ENCODE assay signal across 15 cellular contexts in genomic region chr2:1656326-1656960, GRCh38.
DNase-seq lines count a peak whose midpoint lies in the region; ATAC-seq and TF ChIP-seq lines count a peak whose summit lies in the region.
"Had no signal": no experiment of that assay in that cellular context is flagged by ENCODE, and none has a peak within 500 bp of the region (broad histone marks: within the 10 kb centered on the region; RNA-seq: fewer than 3 reads in every experiment).

No MANE protein-coding gene starts in this region.

- TF ChIP-seq POLR2A in spleen (IDR thresholded peaks at IDR 0.05): no peak

- H4K20me1 ChIP-seq in OCI-LY3 (ENCODE audit: insufficient read depth, low read length): no peaks in the 10 kb centered on the region

- H2AFZ ChIP-seq in OCI-LY3 (ENCODE audit: low read depth, low read length): no peak overlapping the region

- H3K4me3 ChIP-seq in H7 (ENCODE audit: insufficient read depth, low read depth, low read length): no peak overlapping the region
- H3K4me3 ChIP-seq in OCI-LY3 (ENCODE audit: low read length): peak overlapping the region; percentile 90
- H3K4me3 ChIP-seq in epithelial cell of proximal tubule (ENCODE audit: low read depth, low read length): no peak overlapping the region
- H3K4me3 ChIP-seq in spleen: no peak overlapping the region
- no peak overlapping the region for H3K4me3 ChIP-seq in psoas muscle
- H3K4me3 ChIP-seq: gastrocnemius medialis, HAP-1 had no signal

- no peak for ATAC-seq in psoas muscle
- ATAC-seq: gastrocnemius medialis had no signal

- peaks cover 97% of the 10 kb centered on the region for H3K4me1 ChIP-seq in OCI-LY3 (ENCODE audit: low read length)
- peaks cover 0 to 12% (median 0%) of the 10 kb centered on the region in 6 donors for H3K4me1 ChIP-seq in spleen
- no peaks in the 10 kb centered on the region for H3K4me1 ChIP-seq in psoas muscle
- H3K4me1 ChIP-seq: gastrocnemius medialis, HAP-1 had no signal

- intact Hi-C loops in spleen (cut with DNase I; ENCODE audit: low total_unique reads) (no loop called here), psoas muscle (cut with DNase I) (no loop called here)

- DNase-seq in H7 (peak; percentile 73), epithelial cell of proximal tubule (ENCODE audit: low read depth) (no peak), spleen (peak; percentile 49), UCSD-AML1 (lab: John Stamatoyannopoulos, UW; ENCODE audit: unreplicated experiment) (no peak), psoas muscle (no peak), GM19240 (ENCODE audit: insufficient read length, low spot score) (no peak)
- DNase-seq: activated CD4-positive, alpha-beta T cell treated with anti-CD3 and anti-CD28 coated beads, Interleukin-2, amount 50 U/mL, for 48 hours; anterior cingulate cortex; CD4-positive, alpha-beta memory T cell; effector CD8-positive, alpha-beta T cell; gastrocnemius medialis; stimulated activated CD4-positive, alpha-beta T cell treated with anti-CD3 and anti-CD28 coated beads, Interleukin-4, amount 100 ng/mL, for 24 hours; stimulated activated naive B cell treated with anti-CD40 and anti-IgM and Interleukin-4, amounts not matched to agents 10 μg/mL and 1 μg/mL and 100 μg/mL, for 72 hours had no signal

- peak overlapping the region; percentile 99 for H3K9ac ChIP-seq in OCI-LY3 (ENCODE audit: low read length)

- H3K9me3 ChIP-seq in OCI-LY3 (ENCODE audit: insufficient read depth, low read length) (no peaks in the 10 kb centered on the region), spleen (no peaks in the 10 kb centered on the region), psoas muscle (no peaks in the 10 kb centered on the region)
- H3K9me3 ChIP-seq: gastrocnemius medialis, HAP-1 had no signal

- WGBS in spleen, 5 donors: 81 to 91% (median 87%) methylated on average over 6 of the region's 6 CpGs
- WGBS in psoas muscle, 3 donors: 85 to 91% (median 87%) methylated on average over 6 of the region's 6 CpGs

- peak; percentile 45 for TF ChIP-seq CTCF in OCI-LY3 (IDR thresholded peaks at IDR 0.05; ENCODE audit: low read depth, low read length)
- peak; percentile 34 for TF ChIP-seq CTCF in epithelial cell of proximal tubule (conservative IDR thresholded peaks at IDR 0.05; ENCODE audit: low read depth, low read length)
- TF ChIP-seq CTCF in spleen (IDR thresholded peaks at IDR 0.05 in 8 of 11, conservative IDR thresholded peaks at IDR 0.05 in 3 of 11): no peak
- no peak for TF ChIP-seq CTCF in psoas muscle (IDR thresholded peaks at IDR 0.05)

- peak overlapping the region; percentile 100 for H3K27ac ChIP-seq in OCI-LY3 (ENCODE audit: low read length)
- H3K27ac ChIP-seq in spleen: no peak overlapping the region
- no peak overlapping the region for H3K27ac ChIP-seq in psoas muscle

- H3K36me3 ChIP-seq in H7 (replicated peaks; ENCODE audit: control insufficient read depth, insufficient read depth, low read length) (peaks cover 16% of the 10 kb centered on the region), OCI-LY3 (replicated peaks; ENCODE audit: low read depth, low read length) (peaks cover 63% of the 10 kb centered on the region), spleen (peaks cover 0 to 19% (median 9%) of the 10 kb centered on the region in 6 donors), psoas muscle (ENCODE audit: insufficient read depth in 1 of 2, low read depth in 1 of 2) (peaks cover 0 to 18% of the 10 kb centered on the region in 2 donors)
- H3K36me3 ChIP-seq: gastrocnemius medialis, HAP-1 had no signal

- H3K4me2 ChIP-seq in OCI-LY3 (ENCODE audit: low read length): peak overlapping the region; percentile 93

- H3K27me3 ChIP-seq in H7 (ENCODE audit: control insufficient read depth, insufficient read depth, low read length) (no peaks in the 10 kb centered on the region), OCI-LY3 (ENCODE audit: low read depth, low read length) (no peaks in the 10 kb centered on the region), spleen (replicated peaks in 1 of 7) (peaks cover 0 to 7% (median 0%) of the 10 kb centered on the region in 7 donors), psoas muscle (ENCODE audit: insufficient read depth in 3 of 3, low read length in 2 of 3) (peaks cover 0 to 18% (median 4%) of the 10 kb centered on the region in 3 donors)

- peaks cover 49% of the 10 kb centered on the region for H3K79me2 ChIP-seq in OCI-LY3 (ENCODE audit: low read length)

Comparison
In these comparisons a context has a peak if more than half of its experiments do, and no peak if none do; other contexts are left out.
1. DNase-seq: peak in H7 (single experiment) and spleen (single experiment); none in epithelial cell of proximal tubule (single experiment), UCSD-AML1 (single experiment), psoas muscle (0 of 2) and GM19240 (single experiment).
2. CTCF ChIP-seq: peak in OCI-LY3 (single experiment) and epithelial cell of proximal tubule (single experiment); none in spleen (0 of 11) and psoas muscle (single experiment).